ENCODE assay signal across 17 cellular contexts in genomic region chr10:34392641-34393170, GRCh38.
A peak's percentile ranks its signal among the peaks of the same experiment; 100 is the strongest.
DNase-seq lines count a peak whose midpoint lies in the region; ATAC-seq and TF ChIP-seq lines count a peak whose summit lies in the region.
"Had no signal": no experiment of that assay in that cellular context is flagged by ENCODE, and none has a peak within 500 bp of the region (broad histone marks: within the 10 kb centered on the region; RNA-seq: fewer than 3 reads in every experiment).

No MANE protein-coding gene starts in this region.

- TF ChIP-seq CTCF in epithelial cell of esophagus (IDR thresholded peaks at IDR 0.05; ENCODE audit: insufficient read depth, low read depth, low read length, missing control alignments), result no peak

- H3K4me3 ChIP-seq in epithelial cell of esophagus (ENCODE audit: low read length), result no peak overlapping the region

- DNase-seq in COLO829 (ENCODE audit: low spot score), result peak; percentile 42
- DNase-seq in M059J (ENCODE audit: low read depth), result peak; percentile 4
- peak; percentile 22 for DNase-seq in epithelial cell of esophagus (ENCODE audit: low read depth)
- peak; percentile 15 for DNase-seq in midbrain (lab: John Stamatoyannopoulos, UW)
- DNase-seq in erythroblast (lab: John Stamatoyannopoulos, UW), result no peak
- no peak for DNase-seq in NCI-H510A (lab: John Stamatoyannopoulos, UW)
- no peak for DNase-seq in glomerular visceral epithelial cell (ENCODE audit: extremely low spot score)
- DNase-seq: 8988T, COR-L47, DMS 273 treated with DMSO at 0.1 percent for 48 hours, DND-41, NCI-H1105 treated with DMSO at 0.1 percent for 48 hours, NCI-H1694 treated with DMSO at 0.1 percent for 48 hours, NCI-H524, SIG-M5 had no signal

- no peak for TF ChIP-seq POLR2A in erythroblast (IDR thresholded peaks at IDR 0.05; ENCODE audit: low read length)

- ATAC-seq in GM21360 (IDR thresholded peaks at IDR 0.05; ENCODE audit: unreplicated experiment), result no peak
- ATAC-seq: HCT116 had no signal

Comparison
In these comparisons a context has a peak if more than half of its experiments do, and no peak if none do; other contexts are left out.
1. DNase-seq: peak in COLO829 (single experiment), M059J (single experiment), epithelial cell of esophagus (single experiment) and midbrain (single experiment); none in erythroblast (0 of 2), NCI-H510A (single experiment) and glomerular visceral epithelial cell (single experiment).